ENCODE assay signal across 15 cellular contexts in the genomic region with DNA sequence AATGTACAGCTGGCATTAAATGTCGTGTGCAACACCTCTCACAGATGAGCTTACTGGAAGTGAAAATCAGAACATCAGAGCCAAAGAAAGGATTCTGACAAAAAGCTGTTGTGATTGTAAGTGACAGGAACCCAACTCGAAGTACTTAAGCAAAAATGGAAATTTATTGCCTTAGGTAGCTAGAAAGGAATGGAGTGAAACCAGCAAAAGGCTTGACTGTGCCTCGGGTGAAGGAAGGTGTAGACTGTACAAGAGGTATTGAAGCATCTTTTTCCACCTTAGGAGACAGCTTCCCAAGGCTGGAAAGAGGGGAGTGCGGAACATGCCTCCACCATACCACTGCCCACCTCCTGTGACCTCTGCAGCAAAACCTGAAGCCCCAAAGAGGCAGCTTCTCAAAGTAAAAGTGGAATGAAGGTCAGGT. TPM values are rescaled to one million over a fixed set of nuclear protein-coding genes. Genes with fewer than 3 reads are reported as not detected.
DNase-seq lines count a peak whose midpoint lies in the region; ATAC-seq, FAIRE-seq and TF ChIP-seq lines count a peak whose summit lies in the region.
"Had no signal": no experiment of that assay in that cellular context is flagged by ENCODE, and none has a peak within 500 bp of the region (broad histone marks: within the 10 kb centered on the region; RNA-seq: fewer than 3 reads in every experiment).

No MANE protein-coding gene starts in this region.

- no peaks in the 10 kb centered on the region; the same call in 1 of the 2 replicates for H3K27me3 Mint-ChIP-seq in HFFc6 (ENCODE audit: insufficient read depth)

- H3K36me3 ChIP-seq in SJSA1 (no peaks in the 10 kb centered on the region), kidney (ENCODE audit: control insufficient read depth in 1 of 2, insufficient read depth in 2 of 2, low read length in 2 of 2) (no peaks in the 10 kb centered on the region), skeletal muscle tissue (ENCODE audit: control insufficient read depth in 3 of 3, insufficient read depth in 3 of 3, low read length in 3 of 3) (no peaks in the 10 kb centered on the region)
- H3K36me3 ChIP-seq: BLaER1 treated with 17β-estradiol and CSF1 and Interleukin-3, amounts not matched to agents 10 nM and 100 nM; neural progenitor cell; vagina had no signal

- H3K9me3 ChIP-seq in SJSA1 (replicated peaks) = no peaks in the 10 kb centered on the region; the same call in 1 of the 2 replicates
- no peaks in the 10 kb centered on the region for H3K9me3 ChIP-seq in kidney (ENCODE audit: control insufficient read depth in 1 of 2, low read length in 2 of 2)
- H3K9me3 ChIP-seq in skeletal muscle tissue (ENCODE audit: control insufficient read depth in 3 of 3, low read length in 3 of 3) = no peaks in the 10 kb centered on the region
- H3K9me3 ChIP-seq: body of pancreas, vagina had no signal

- H3K9ac ChIP-seq in kidney (ENCODE audit: low read length in 2 of 2) (no peak overlapping the region), skeletal muscle tissue (ENCODE audit: low read depth in 1 of 3, low read length in 3 of 3) (no peak overlapping the region)
- H3K9ac ChIP-seq: neural progenitor cell had no signal

- FAIRE-seq in kidney (lab: Jason Lieb, UNC) = no peak

- H3K4me3 Mint-ChIP-seq in HFFc6 = peak overlapping the region; percentile 32; the same call in 1 of the 2 replicates
- H3K4me3 Mint-ChIP-seq: neural progenitor cell had no signal

- H3K27me3 ChIP-seq in SJSA1 (replicated peaks) (no peaks in the 10 kb centered on the region), skeletal muscle tissue (ENCODE audit: control insufficient read depth in 3 of 3, insufficient read depth in 3 of 3, low read length in 3 of 3) (no peaks in the 10 kb centered on the region)
- H3K27me3 ChIP-seq: BLaER1 treated with 17β-estradiol and CSF1 and Interleukin-3, amounts not matched to agents 10 nM and 100 nM; body of pancreas; neural progenitor cell; vagina had no signal

- no peaks in the 10 kb centered on the region for H3K9me3 Mint-ChIP-seq in HFFc6

- peak overlapping the region; percentile 77 for H3K27ac Mint-ChIP-seq in HFFc6
- H3K27ac Mint-ChIP-seq: neural progenitor cell had no signal

- TF ChIP-seq CTCF in HFFc6 (IDR thresholded peaks at IDR 0.05) (no peak), kidney (IDR thresholded peaks at IDR 0.05; ENCODE audit: borderline replicate concordance, extremely low read depth, insufficient read depth) (no peak)

- peaks cover 62% of the 10 kb centered on the region for H3K4me1 Mint-ChIP-seq in HFFc6 (ENCODE audit: low read depth)

- H3K4me3 ChIP-seq in SJSA1 = no peak overlapping the region
- no peak overlapping the region for H3K4me3 ChIP-seq in kidney (ENCODE audit: low read length in 2 of 2)
- no peak overlapping the region for H3K4me3 ChIP-seq in skeletal muscle tissue (ENCODE audit: low read length in 3 of 3)
- H3K4me3 ChIP-seq: body of pancreas, neural progenitor cell, skin epidermis, vagina had no signal

- H3K36me3 Mint-ChIP-seq in HFFc6 (ENCODE audit: low read depth) = peaks cover 6% of the 10 kb centered on the region; the same call in 1 of the 2 replicates
- H3K36me3 Mint-ChIP-seq: neural progenitor cell had no signal

- intact Hi-C loops in kidney (cut with DNase I) = no loop called here

- ATAC-seq in HG03378 (IDR thresholded peaks at IDR 0.05; ENCODE audit: unreplicated experiment) = no peak
- ATAC-seq: body of pancreas had no signal

- H3K4me1 ChIP-seq in SJSA1 (replicated peaks) = peaks cover 55% of the 10 kb centered on the region
- peaks cover 3 to 16% of the 10 kb centered on the region in 2 donors for H3K4me1 ChIP-seq in kidney (ENCODE audit: control insufficient read depth in 1 of 2, insufficient read depth in 1 of 2, low read depth in 1 of 2, low read length in 2 of 2)
- H3K4me1 ChIP-seq in skeletal muscle tissue (ENCODE audit: control insufficient read depth in 3 of 3, insufficient read depth in 3 of 3, low read length in 3 of 3) = peaks cover 10 to 19% (median 13%) of the 10 kb centered on the region in 3 donors
- H3K4me1 ChIP-seq: neural progenitor cell had no signal

- DNase-seq in HFFc6 (no peak), SJSA1 (ENCODE audit: low read depth in 1 of 2, low spot score in 2 of 2) (no peak), kidney (no peak), HK-2 (ENCODE audit: unreplicated experiment) (no peak), NCI-H1930 (lab: John Stamatoyannopoulos, UW) (no peak)
- DNase-seq: DMS79 treated with DMSO at 0.1 percent for 48 hours; NCI-H1092 treated with DMSO at 0.1 percent for 48 hours; stimulated activated naive CD4-positive, alpha-beta T cell had no signal

- H3K27ac ChIP-seq in SJSA1 (peak overlapping the region; percentile 65), kidney (ENCODE audit: low read depth in 2 of 2, low read length in 2 of 2) (peak overlapping the region; percentile 39 to 84), skeletal muscle tissue (ENCODE audit: low read depth, low read length) (peak overlapping the region; percentile 58)
- H3K27ac ChIP-seq: neural progenitor cell, vagina had no signal

RNA-seq across cellular contexts. Expression of gene ITGB1, which starts 27.3 kb away (rescaled TPM):
- total RNA-seq in HFFc6 (2021; fragmentation: NEBNext Ultra II Directional; extraction: Animal tissue kit (Norgen Biotek cat#: 25700)) = 1,000 to 10,000 TPM; 1,442 to 1,960 (median 1,623) TPM
- 1,448 and 1,992 TPM in 2 replicates for total RNA-seq in SJSA1 (2014; rRNA removed; shearing (Covaris generic))
- total RNA-seq in kidney = 410 TPM
- polyA plus RNA-seq in kidney (ENCODE audit: insufficient read depth, low read depth, low replicate concordance) = 156 TPM
- total RNA-seq in skeletal muscle tissue = 363 TPM
